ENCODE assay signal across 1 cellular context in the genomic region with DNA sequence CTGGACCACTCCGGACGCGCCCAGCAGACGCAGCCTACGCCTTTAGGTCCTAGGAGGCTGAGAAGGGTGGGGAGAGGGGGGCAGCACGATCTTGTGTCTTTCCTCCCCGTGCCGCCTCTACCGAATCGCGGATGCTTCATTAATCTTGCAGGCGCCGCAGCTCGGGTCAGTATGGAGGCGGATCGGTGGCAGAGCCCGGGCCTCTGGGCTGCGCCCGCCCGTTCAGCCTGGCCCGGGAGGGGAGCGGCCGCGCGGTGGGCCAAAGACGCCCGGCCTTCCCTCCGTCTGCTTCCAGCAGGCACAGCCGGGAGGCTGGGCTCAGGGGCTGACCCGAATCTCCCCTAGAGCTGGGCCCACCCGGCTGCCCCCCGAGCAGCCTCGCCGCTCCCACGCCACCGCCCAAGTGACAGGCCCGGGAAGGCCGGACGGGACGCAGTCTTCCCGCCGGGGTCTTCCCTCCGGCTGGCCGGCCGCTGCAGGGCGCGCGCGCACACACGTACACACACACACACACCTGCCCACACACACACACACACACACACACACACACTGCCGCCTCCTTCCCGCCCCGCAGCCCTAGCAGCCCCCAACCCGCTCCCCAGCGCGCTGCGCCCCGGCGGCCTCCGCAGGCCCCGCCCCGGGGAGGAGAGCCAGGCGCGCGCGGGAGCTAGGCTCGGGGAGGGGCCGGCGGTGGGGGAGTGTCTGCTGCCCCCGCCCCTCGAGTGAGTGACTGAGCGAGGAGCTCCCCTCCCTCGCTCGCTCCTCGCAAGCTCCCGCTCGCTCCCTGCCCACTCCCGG.
A peak's percentile ranks its signal among the peaks of the same experiment; 100 is the strongest.
TF ChIP-seq lines count a peak whose summit lies in the region.

Gene C1orf21 (plus strand): TSS at position 759 of the 798 bp plus-strand sequence. CDS start 90,481 bp downstream, outside the sequence.

TF ChIP-seq in WTC11, 78 proteins besides CTCF, POLR2A, EP300 and RAD21 (continued from another document):
- TF ChIP-seq, protein P1, sequence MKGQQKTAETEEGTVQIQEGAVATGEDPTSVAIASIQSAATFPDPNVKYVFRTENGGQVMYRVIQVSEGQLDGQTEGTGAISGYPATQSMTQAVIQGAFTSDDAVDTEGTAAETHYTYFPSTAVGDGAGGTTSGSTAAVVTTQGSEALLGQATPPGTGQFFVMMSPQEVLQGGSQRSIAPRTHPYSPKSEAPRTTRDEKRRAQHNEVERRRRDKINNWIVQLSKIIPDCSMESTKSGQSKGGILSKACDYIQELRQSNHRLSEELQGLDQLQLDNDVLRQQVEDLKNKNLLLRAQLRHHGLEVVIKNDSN (CRISPR knock-in tag; IDR thresholded peaks at IDR 0.05) = 0 out of 2 replicates have a peak, but pooled peaks have one; percentile 34
- TF ChIP-seq, protein P2, sequence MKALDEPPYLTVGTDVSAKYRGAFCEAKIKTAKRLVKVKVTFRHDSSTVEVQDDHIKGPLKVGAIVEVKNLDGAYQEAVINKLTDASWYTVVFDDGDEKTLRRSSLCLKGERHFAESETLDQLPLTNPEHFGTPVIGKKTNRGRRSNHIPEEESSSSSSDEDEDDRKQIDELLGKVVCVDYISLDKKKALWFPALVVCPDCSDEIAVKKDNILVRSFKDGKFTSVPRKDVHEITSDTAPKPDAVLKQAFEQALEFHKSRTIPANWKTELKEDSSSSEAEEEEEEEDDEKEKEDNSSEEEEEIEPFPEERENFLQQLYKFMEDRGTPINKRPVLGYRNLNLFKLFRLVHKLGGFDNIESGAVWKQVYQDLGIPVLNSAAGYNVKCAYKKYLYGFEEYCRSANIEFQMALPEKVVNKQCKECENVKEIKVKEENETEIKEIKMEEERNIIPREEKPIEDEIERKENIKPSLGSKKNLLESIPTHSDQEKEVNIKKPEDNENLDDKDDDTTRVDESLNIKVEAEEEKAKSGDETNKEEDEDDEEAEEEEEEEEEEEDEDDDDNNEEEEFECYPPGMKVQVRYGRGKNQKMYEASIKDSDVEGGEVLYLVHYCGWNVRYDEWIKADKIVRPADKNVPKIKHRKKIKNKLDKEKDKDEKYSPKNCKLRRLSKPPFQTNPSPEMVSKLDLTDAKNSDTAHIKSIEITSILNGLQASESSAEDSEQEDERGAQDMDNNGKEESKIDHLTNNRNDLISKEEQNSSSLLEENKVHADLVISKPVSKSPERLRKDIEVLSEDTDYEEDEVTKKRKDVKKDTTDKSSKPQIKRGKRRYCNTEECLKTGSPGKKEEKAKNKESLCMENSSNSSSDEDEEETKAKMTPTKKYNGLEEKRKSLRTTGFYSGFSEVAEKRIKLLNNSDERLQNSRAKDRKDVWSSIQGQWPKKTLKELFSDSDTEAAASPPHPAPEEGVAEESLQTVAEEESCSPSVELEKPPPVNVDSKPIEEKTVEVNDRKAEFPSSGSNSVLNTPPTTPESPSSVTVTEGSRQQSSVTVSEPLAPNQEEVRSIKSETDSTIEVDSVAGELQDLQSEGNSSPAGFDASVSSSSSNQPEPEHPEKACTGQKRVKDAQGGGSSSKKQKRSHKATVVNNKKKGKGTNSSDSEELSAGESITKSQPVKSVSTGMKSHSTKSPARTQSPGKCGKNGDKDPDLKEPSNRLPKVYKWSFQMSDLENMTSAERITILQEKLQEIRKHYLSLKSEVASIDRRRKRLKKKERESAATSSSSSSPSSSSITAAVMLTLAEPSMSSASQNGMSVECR (CRISPR knock-in tag; IDR thresholded peaks at IDR 0.05; ENCODE audit: borderline replicate concordance) = 0 out of 2 replicates have a peak, but pooled peaks have one; percentile 74
- TF ChIP-seq ATF2 (CRISPR knock-in tag; IDR thresholded peaks at IDR 0.05; ENCODE audit: borderline replicate concordance, low read depth) (no peak), FOXP1 (CRISPR knock-in tag; IDR thresholded peaks at IDR 0.05; ENCODE audit: borderline replicate concordance) (peak; percentile 92; the same call in 1 of the 2 replicates), EMX1 (CRISPR knock-in tag; IDR thresholded peaks at IDR 0.05) (no peak), JUN (CRISPR knock-in tag; IDR thresholded peaks at IDR 0.05) (no peak), NFATC4 (CRISPR knock-in tag; IDR thresholded peaks at IDR 0.05) (no peak), NFE2L1 (CRISPR knock-in tag; IDR thresholded peaks at IDR 0.05) (peak; percentile 71; the same call in 1 of the 2 replicates), ZNF263 (CRISPR knock-in tag; IDR thresholded peaks at IDR 0.05; ENCODE audit: low read depth) (no peak), ZNF671 (CRISPR knock-in tag; IDR thresholded peaks at IDR 0.05) (no peak), TEAD4 (CRISPR knock-in tag; IDR thresholded peaks at IDR 0.05) (no peak), ETV6 (CRISPR knock-in tag; IDR thresholded peaks at IDR 0.05) (no peak; the same call in 1 of the 2 replicates), RELA (CRISPR knock-in tag; IDR thresholded peaks at IDR 0.05; ENCODE audit: borderline replicate concordance) (no peak), RORB (CRISPR knock-in tag; IDR thresholded peaks at IDR 0.05) (no peak), ZSCAN18 (CRISPR knock-in tag; IDR thresholded peaks at IDR 0.05) (no peak), GABPB1 (CRISPR knock-in tag; IDR thresholded peaks at IDR 0.05) (no peak), ESRRA (CRISPR knock-in tag; IDR thresholded peaks at IDR 0.05; ENCODE audit: borderline replicate concordance) (no peak), ZNF121 (CRISPR knock-in tag; IDR thresholded peaks at IDR 0.05) (no peak), JAZF1 (CRISPR knock-in tag; IDR thresholded peaks at IDR 0.05) (no peak), FOXP4 (CRISPR knock-in tag; IDR thresholded peaks at IDR 0.05) (no peak)
- TF ChIP-seq, protein P3, sequence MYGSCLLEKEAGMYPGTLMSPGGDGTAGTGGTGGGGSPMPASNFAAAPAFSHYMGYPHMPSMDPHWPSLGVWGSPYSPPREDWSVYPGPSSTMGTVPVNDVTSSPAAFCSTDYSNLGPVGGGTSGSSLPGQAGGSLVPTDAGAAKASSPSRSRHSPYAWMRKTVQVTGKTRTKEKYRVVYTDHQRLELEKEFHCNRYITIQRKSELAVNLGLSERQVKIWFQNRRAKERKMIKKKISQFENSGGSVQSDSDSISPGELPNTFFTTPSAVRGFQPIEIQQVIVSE (CRISPR knock-in tag; IDR thresholded peaks at IDR 0.05; ENCODE audit: borderline replicate concordance) = no peak
- TF ChIP-seq, protein P4, sequence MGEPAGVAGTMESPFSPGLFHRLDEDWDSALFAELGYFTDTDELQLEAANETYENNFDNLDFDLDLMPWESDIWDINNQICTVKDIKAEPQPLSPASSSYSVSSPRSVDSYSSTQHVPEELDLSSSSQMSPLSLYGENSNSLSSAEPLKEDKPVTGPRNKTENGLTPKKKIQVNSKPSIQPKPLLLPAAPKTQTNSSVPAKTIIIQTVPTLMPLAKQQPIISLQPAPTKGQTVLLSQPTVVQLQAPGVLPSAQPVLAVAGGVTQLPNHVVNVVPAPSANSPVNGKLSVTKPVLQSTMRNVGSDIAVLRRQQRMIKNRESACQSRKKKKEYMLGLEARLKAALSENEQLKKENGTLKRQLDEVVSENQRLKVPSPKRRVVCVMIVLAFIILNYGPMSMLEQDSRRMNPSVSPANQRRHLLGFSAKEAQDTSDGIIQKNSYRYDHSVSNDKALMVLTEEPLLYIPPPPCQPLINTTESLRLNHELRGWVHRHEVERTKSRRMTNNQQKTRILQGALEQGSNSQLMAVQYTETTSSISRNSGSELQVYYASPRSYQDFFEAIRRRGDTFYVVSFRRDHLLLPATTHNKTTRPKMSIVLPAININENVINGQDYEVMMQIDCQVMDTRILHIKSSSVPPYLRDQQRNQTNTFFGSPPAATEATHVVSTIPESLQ (CRISPR knock-in tag; IDR thresholded peaks at IDR 0.05) = no peak
- TF ChIP-seq, protein P5, sequence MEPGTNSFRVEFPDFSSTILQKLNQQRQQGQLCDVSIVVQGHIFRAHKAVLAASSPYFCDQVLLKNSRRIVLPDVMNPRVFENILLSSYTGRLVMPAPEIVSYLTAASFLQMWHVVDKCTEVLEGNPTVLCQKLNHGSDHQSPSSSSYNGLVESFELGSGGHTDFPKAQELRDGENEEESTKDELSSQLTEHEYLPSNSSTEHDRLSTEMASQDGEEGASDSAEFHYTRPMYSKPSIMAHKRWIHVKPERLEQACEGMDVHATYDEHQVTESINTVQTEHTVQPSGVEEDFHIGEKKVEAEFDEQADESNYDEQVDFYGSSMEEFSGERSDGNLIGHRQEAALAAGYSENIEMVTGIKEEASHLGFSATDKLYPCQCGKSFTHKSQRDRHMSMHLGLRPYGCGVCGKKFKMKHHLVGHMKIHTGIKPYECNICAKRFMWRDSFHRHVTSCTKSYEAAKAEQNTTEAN (CRISPR knock-in tag; IDR thresholded peaks at IDR 0.05) = peak; percentile 98
- TF ChIP-seq, protein P6, sequence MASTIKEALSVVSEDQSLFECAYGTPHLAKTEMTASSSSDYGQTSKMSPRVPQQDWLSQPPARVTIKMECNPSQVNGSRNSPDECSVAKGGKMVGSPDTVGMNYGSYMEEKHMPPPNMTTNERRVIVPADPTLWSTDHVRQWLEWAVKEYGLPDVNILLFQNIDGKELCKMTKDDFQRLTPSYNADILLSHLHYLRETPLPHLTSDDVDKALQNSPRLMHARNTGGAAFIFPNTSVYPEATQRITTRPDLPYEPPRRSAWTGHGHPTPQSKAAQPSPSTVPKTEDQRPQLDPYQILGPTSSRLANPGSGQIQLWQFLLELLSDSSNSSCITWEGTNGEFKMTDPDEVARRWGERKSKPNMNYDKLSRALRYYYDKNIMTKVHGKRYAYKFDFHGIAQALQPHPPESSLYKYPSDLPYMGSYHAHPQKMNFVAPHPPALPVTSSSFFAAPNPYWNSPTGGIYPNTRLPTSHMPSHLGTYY (CRISPR knock-in tag; IDR thresholded peaks at IDR 0.05) = no peak
- TF ChIP-seq, protein P7, sequence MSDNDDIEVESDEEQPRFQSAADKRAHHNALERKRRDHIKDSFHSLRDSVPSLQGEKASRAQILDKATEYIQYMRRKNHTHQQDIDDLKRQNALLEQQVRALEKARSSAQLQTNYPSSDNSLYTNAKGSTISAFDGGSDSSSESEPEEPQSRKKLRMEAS (CRISPR knock-in tag; IDR thresholded peaks at IDR 0.05) = peak; percentile 62; the same call in 1 of the 2 replicates
